9 cellular contexts compared by ENCODE assay signal in the genomic region with DNA sequence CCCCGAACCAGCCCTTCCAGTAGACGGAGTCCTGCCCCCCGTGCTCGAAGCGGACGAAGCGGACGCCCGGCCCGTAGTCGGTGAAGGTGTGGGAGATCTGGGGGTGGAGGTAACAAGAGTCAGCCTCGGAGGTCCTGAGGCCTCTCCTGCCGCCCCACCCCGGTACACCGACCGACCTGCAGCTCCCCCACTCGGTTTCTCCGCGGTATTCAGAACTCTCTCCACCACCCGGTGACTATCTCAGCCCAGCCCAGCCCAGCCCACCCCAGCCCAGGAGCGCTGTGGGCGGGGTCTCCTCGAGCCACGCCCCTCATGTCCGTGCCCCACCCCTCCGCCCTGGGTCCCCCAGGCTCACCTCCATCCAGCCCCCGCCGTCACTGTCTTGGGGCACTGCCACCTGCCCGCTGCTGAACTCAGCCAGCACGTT. TPM values are rescaled to one million over a fixed set of nuclear protein-coding genes. Genes with fewer than 3 reads are reported as not detected.
DNase-seq lines count a peak whose midpoint lies in the region; ATAC-seq, FAIRE-seq and TF ChIP-seq lines count a peak whose summit lies in the region.
"Had no signal": no experiment of that assay in that cellular context is flagged by ENCODE, and none has a peak within 500 bp of the region (broad histone marks: within the 10 kb centered on the region; RNA-seq: fewer than 3 reads in every experiment).

No MANE protein-coding gene starts in this region.

- H4K8ac ChIP-seq in H1 (ENCODE audit: extremely low read depth, insufficient read depth, low read length): no peak overlapping the region

- H3F3A ChIP-seq in DOHH2 (ENCODE audit: control insufficient read depth, insufficient read depth): peaks cover 7% of the 10 kb centered on the region
- peaks cover 39% of the 10 kb centered on the region for H3F3A ChIP-seq in neural progenitor cell (ENCODE audit: low read depth)

- TF ChIP-seq POLR2A in H1 (IDR thresholded peaks at IDR 0.05; ENCODE audit: control extremely low read depth in 1 of 2, low read depth in 2 of 2, low read length in 2 of 2): no peak
- TF ChIP-seq POLR2A in suprapubic skin (IDR thresholded peaks at IDR 0.05): no peak

- H3K27ac Mint-ChIP-seq in activated CD4-positive, alpha-beta T cell treated with anti-CD3 and anti-CD28 coated beads, Interleukin-2, amount 10 ng/mL, durations not matched to agents 7 days and 5 days: no peak overlapping the region
- no peak overlapping the region for H3K27ac Mint-ChIP-seq in neural progenitor cell

- H3K4me1 ChIP-seq in DOHH2 (ENCODE audit: control insufficient read depth, low read length): peaks cover 11% of the 10 kb centered on the region
- H3K4me1 ChIP-seq in H1 (replicated peaks in 1 of 4; ENCODE audit: control insufficient read depth in 3 of 4, insufficient read depth in 4 of 4, low read length in 3 of 4): peaks cover 6 to 32% (median 29%) of the 10 kb centered on the region in 4 experiments
- peaks cover 7% of the 10 kb centered on the region for H3K4me1 ChIP-seq in neural progenitor cell
- H3K4me1 ChIP-seq in suprapubic skin: peaks cover 18% of the 10 kb centered on the region

- H3K9me3 ChIP-seq in DOHH2 (ENCODE audit: control insufficient read depth, insufficient read depth, low read length) (no peaks in the 10 kb centered on the region), H1 (ENCODE audit: insufficient read depth in 2 of 2, low read depth in 1 of 2, low read length in 1 of 2) (no peaks in the 10 kb centered on the region), neural progenitor cell (ENCODE audit: low read depth) (no peaks in the 10 kb centered on the region), suprapubic skin (no peaks in the 10 kb centered on the region)

- peaks cover 2% of the 10 kb centered on the region; the same call in 1 of the 2 replicates for H3K23me2 ChIP-seq in H1 (ENCODE audit: low read depth, low read length)

- no peaks in the 10 kb centered on the region for H3K9me2 ChIP-seq in DOHH2 (replicated peaks; ENCODE audit: control insufficient read depth, low read length)

- no peak overlapping the region for H4K91ac ChIP-seq in H1 (replicated peaks; ENCODE audit: insufficient read length, low read length)

- no peak overlapping the region for H3K27ac ChIP-seq in DOHH2 (ENCODE audit: low read depth, low read length)
- no peak overlapping the region for H3K27ac ChIP-seq in H1 (ENCODE audit: low read depth, low read length)
- no peak overlapping the region for H3K27ac ChIP-seq in neural progenitor cell
- H3K27ac ChIP-seq in suprapubic skin: no peak overlapping the region

- DNase-seq in activated CD4-positive, alpha-beta T cell treated with anti-CD3 and anti-CD28 coated beads, Interleukin-2, amount 10 ng/mL, durations not matched to agents 7 days and 5 days: peak; percentile 30
- DNase-seq in H1 (ENCODE audit: low read depth in 1 of 2, low spot score in 2 of 2) (peak in 1 of 2 experiments; percentile 88), neural progenitor cell (ENCODE audit: low spot score) (peak; percentile 62), suprapubic skin (ENCODE audit: low spot score in 2 of 2) (no peak), MV-4-11 (lab: John Stamatoyannopoulos, UW) (no peak), Ammon's horn (ENCODE audit: low spot score) (no peak)

- H3K4me1 Mint-ChIP-seq in activated CD4-positive, alpha-beta T cell treated with anti-CD3 and anti-CD28 coated beads, Interleukin-2, amount 10 ng/mL, durations not matched to agents 7 days and 5 days: peaks cover 22% of the 10 kb centered on the region
- H3K4me1 Mint-ChIP-seq in neural progenitor cell: peaks cover 8% of the 10 kb centered on the region

- no peak overlapping the region for H3K14ac ChIP-seq in H1 (ENCODE audit: insufficient read length)

- peaks cover 14% of the 10 kb centered on the region for H3K27me3 Mint-ChIP-seq in activated CD4-positive, alpha-beta T cell treated with anti-CD3 and anti-CD28 coated beads, Interleukin-2, amount 10 ng/mL, durations not matched to agents 7 days and 5 days
- H3K27me3 Mint-ChIP-seq in neural progenitor cell (ENCODE audit: insufficient read depth, low read depth): peaks cover 52% of the 10 kb centered on the region

- H3K36me3 Mint-ChIP-seq in activated CD4-positive, alpha-beta T cell treated with anti-CD3 and anti-CD28 coated beads, Interleukin-2, amount 10 ng/mL, durations not matched to agents 7 days and 5 days (ENCODE audit: low read depth): no peaks in the 10 kb centered on the region
- no peaks in the 10 kb centered on the region for H3K36me3 Mint-ChIP-seq in neural progenitor cell

- no peak overlapping the region for H2BK20ac ChIP-seq in H1 (ENCODE audit: low read length)

- no peak overlapping the region for H2BK12ac ChIP-seq in H1 (ENCODE audit: low read depth, low read length)

- no peak overlapping the region for H3K4ac ChIP-seq in H1 (replicated peaks; ENCODE audit: insufficient read length, low read depth, low read length)

- no peak overlapping the region for H2BK15ac ChIP-seq in H1 (ENCODE audit: low read length)

- H3K36me3 ChIP-seq in DOHH2 (ENCODE audit: control insufficient read depth, low read length) (no peaks in the 10 kb centered on the region), H1 (ENCODE audit: control insufficient read depth in 2 of 4, insufficient read depth in 4 of 4, low read length in 3 of 4) (no peaks in the 10 kb centered on the region; a peak in 1 of 8 replicates), neural progenitor cell (no peaks in the 10 kb centered on the region), suprapubic skin (no peaks in the 10 kb centered on the region)

- 71% methylated on average over 12 of the region's 30 CpGs; no CpG with 5 or more reads in 1 of the 2 experiments for WGBS in H1 (ENCODE audit: extremely low coverage in 1 of 2, insufficient coverage in 1 of 2, insufficient read length in 1 of 2, insufficient replicate concordance in 2 of 2, low coverage in 1 of 2, low lambda C conversion rate in 2 of 2, missing lambda C conversion rate in 1 of 2), 2 experiments
- 40% methylated on average over 1 of the region's 30 CpGs for WGBS in suprapubic skin

- H4K20me1 ChIP-seq in DOHH2 (ENCODE audit: control insufficient read depth, insufficient read depth, low read depth, low read length): no peaks in the 10 kb centered on the region
- peaks cover 3 to 15% of the 10 kb centered on the region in 2 experiments for H4K20me1 ChIP-seq in H1 (replicated peaks in 1 of 2; ENCODE audit: control insufficient read depth in 1 of 2, insufficient read depth in 2 of 2, low read length in 2 of 2)
- H4K20me1 ChIP-seq in neural progenitor cell (ENCODE audit: low read depth): peaks cover 24% of the 10 kb centered on the region

- no peak for ATAC-seq in GM19452 (IDR thresholded peaks at IDR 0.05; ENCODE audit: unreplicated experiment)

- H3K9ac ChIP-seq in H1 (replicated peaks in 1 of 4; ENCODE audit: extremely low read depth in 1 of 4, low read depth in 3 of 4, low read length in 3 of 4): no peak overlapping the region
- H3K9ac ChIP-seq in neural progenitor cell: no peak overlapping the region

- peaks cover 3% of the 10 kb centered on the region for H3K79me1 ChIP-seq in H1 (ENCODE audit: low read depth, low read length)

- no peak overlapping the region for H3K56ac ChIP-seq in H1 (replicated peaks; ENCODE audit: insufficient read length, low read depth, low read length)

- H4K5ac ChIP-seq in H1 (ENCODE audit: insufficient read length, low read depth, low read length): no peak overlapping the region

- H3K4me3 ChIP-seq in DOHH2 (ENCODE audit: low read length): no peak overlapping the region
- no peak overlapping the region for H3K4me3 ChIP-seq in H1 (ENCODE audit: extremely low read depth in 1 of 4, insufficient read depth in 2 of 4, low read depth in 3 of 4, low read length in 4 of 4)
- peak overlapping the region; percentile 26 for H3K4me3 ChIP-seq in neural progenitor cell
- H3K4me3 ChIP-seq in suprapubic skin: no peak overlapping the region

- H3K27me3 ChIP-seq in DOHH2 (ENCODE audit: control insufficient read depth, low read length) (peaks cover 13% of the 10 kb centered on the region), H1 (replicated peaks in 1 of 4; ENCODE audit: control insufficient read depth in 3 of 4, extremely low read depth in 1 of 4, insufficient read depth in 3 of 4, low read length in 3 of 4) (peaks cover 0 to 4% (median 2%) of the 10 kb centered on the region in 4 experiments; a peak in 2 of 7 replicates), neural progenitor cell (peaks cover 63% of the 10 kb centered on the region), suprapubic skin (peaks cover 10% of the 10 kb centered on the region)

- CTCF ChIA-PET in activated CD4-positive, alpha-beta T cell treated with anti-CD3 and anti-CD28 coated beads, Interleukin-2, amount 10 ng/mL, durations not matched to agents 7 days and 5 days (lab: Charles Lee): interaction anchor here (1.6 to 4.7 kb wide), 4 partner anchors 13 to 611 kb away, joined by 5 to 55 read pairs (median 10); partner anchors contain the start of gene FBXO6
- CTCF ChIA-PET in H1 (lab: Charles Lee; ENCODE audit: partially characterized antibody): interaction anchor here (0.5 to 3.4 kb wide), 9 partner anchors 10 to 170 kb away, joined by 3 to 14 read pairs (median 3); partner anchors contain the start of genes DISP3 and FBXO6

- POLR2A ChIA-PET in activated CD4-positive, alpha-beta T cell treated with anti-CD3 and anti-CD28 coated beads, Interleukin-2, amount 10 ng/mL, durations not matched to agents 7 days and 5 days (lab: Charles Lee): no interaction called here
- POLR2A ChIA-PET in H1 (lab: Charles Lee; ENCODE audit: partially characterized antibody): interaction anchor here (0.9 to 3.1 kb wide), 4 partner anchors 20 to 261 kb away, joined by 3 to 14 read pairs (median 4); no protein-coding TSS in a partner anchor

- no peak for FAIRE-seq in H1 (lab: Jason Lieb, UNC)
- FAIRE-seq: islet of Langerhans had no signal

- TF ChIP-seq CTCF in DOHH2 (IDR thresholded peaks at IDR 0.05; ENCODE audit: low read depth, low read length, poor library complexity, severe bottlenecking) (no peak), H1 (IDR thresholded peaks at IDR 0.05; ENCODE audit: control extremely low read depth in 1 of 3, insufficient read depth in 1 of 3, low read depth in 1 of 3, low read length in 3 of 3) (no peak), neural progenitor cell (IDR thresholded peaks at IDR 0.05) (no peak), suprapubic skin (IDR thresholded peaks at IDR 0.05) (no peak)

- H2AFZ ChIP-seq in H1 (ENCODE audit: low read length) (no peak overlapping the region), neural progenitor cell (replicated peaks) (no peak overlapping the region)

- no peaks in the 10 kb centered on the region for H3K79me2 ChIP-seq in DOHH2 (ENCODE audit: control insufficient read depth, low read length)
- peaks cover 0 to 7% of the 10 kb centered on the region in 2 experiments; a peak in 1 of 4 replicates for H3K79me2 ChIP-seq in H1 (ENCODE audit: control insufficient read depth in 1 of 2, insufficient read depth in 2 of 2, low read length in 2 of 2)
- H3K79me2 ChIP-seq in neural progenitor cell (ENCODE audit: low read depth): no peaks in the 10 kb centered on the region

- no peak overlapping the region for H3K18ac ChIP-seq in H1 (ENCODE audit: extremely low read depth, low read length)

- H3K4me3 Mint-ChIP-seq in activated CD4-positive, alpha-beta T cell treated with anti-CD3 and anti-CD28 coated beads, Interleukin-2, amount 10 ng/mL, durations not matched to agents 7 days and 5 days: no peak overlapping the region
- no peak overlapping the region for H3K4me3 Mint-ChIP-seq in neural progenitor cell

- H2BK120ac ChIP-seq in H1 (replicated peaks; ENCODE audit: low read depth, low read length): no peak overlapping the region

- H3K4me2 ChIP-seq in DOHH2 (ENCODE audit: low read length) (peak overlapping the region; percentile 48; the same call in 1 of the 2 replicates), H1 (ENCODE audit: insufficient read depth in 1 of 2, low read depth in 2 of 2, low read length in 2 of 2) (peak overlapping the region; percentile 46 to 50; a peak in 3 of 4 replicates), neural progenitor cell (peak overlapping the region; percentile 69)

- H2AK5ac ChIP-seq in H1 (ENCODE audit: low read depth, low read length): no peak overlapping the region; the same call in 1 of the 2 replicates

- H3K23ac ChIP-seq in H1 (ENCODE audit: insufficient read length): no peak overlapping the region

- no peaks in the 10 kb centered on the region for H3K9me3 Mint-ChIP-seq in activated CD4-positive, alpha-beta T cell treated with anti-CD3 and anti-CD28 coated beads, Interleukin-2, amount 10 ng/mL, durations not matched to agents 7 days and 5 days
- H3K9me3 Mint-ChIP-seq in neural progenitor cell: peaks cover 2% of the 10 kb centered on the region

- TF ChIP-seq EP300 in H1 (IDR thresholded peaks at IDR 0.05; ENCODE audit: borderline replicate concordance in 1 of 2, low read depth in 2 of 2, low read length in 2 of 2) (no peak), suprapubic skin (IDR thresholded peaks at IDR 0.05) (no peak)

- no peak; a peak in 1 of 4 replicates for TF ChIP-seq RAD21 in H1 (IDR thresholded peaks at IDR 0.05 in 1 of 2, conservative IDR thresholded peaks at IDR 0.05 in 1 of 2; ENCODE audit: low read depth in 2 of 2, low read length in 2 of 2)

- no peak overlapping the region; the same call in 1 of the 2 replicates for H2BK5ac ChIP-seq in H1 (ENCODE audit: low read depth, low read length)

RNA-seq across cellular contexts. Expression of gene FBXO2, which starts 5.5 kb away (rescaled TPM):
- total RNA-seq in activated CD4-positive, alpha-beta T cell treated with anti-CD3 and anti-CD28 coated beads, Interleukin-2, amount 10 ng/mL, durations not matched to agents 7 days and 5 days: 1 to 10 TPM; 1.8 to 2.1 TPM
- total RNA-seq in H1 (2021; fragmentation: NEBNext Ultra II Directional; extraction: Animal tissue kit (Norgen Biotek cat#: 25700)): 51.3 and 55.5 TPM in 2 replicates
- 57.9 and 99.1 TPM in 2 replicates for polyA plus RNA-seq in H1 (2011; rRNA removed)
- polyA plus RNA-seq in H1 (2011; cell fraction: cytosol; rRNA removed): 107 TPM
- 78.1 TPM for polyA plus RNA-seq in H1 (2011; cell fraction: nucleus; rRNA removed)
- polyA plus RNA-seq in H1 (2012, experiment 1 of 2): 53.7 to 82.0 TPM (median 66.2 TPM) in 4 replicates
- polyA plus RNA-seq in H1 (2012, experiment 2 of 2): 45.2 TPM
- polyA plus RNA-seq in H1 (2013, experiment 1 of 2): 38.0 TPM
- polyA plus RNA-seq in H1 (2013, experiment 2 of 2): 39.6 TPM
- polyA minus RNA-seq in H1 (2011; rRNA and poly(A)+ RNA removed): 7.6 and 11.2 TPM in 2 replicates
- 19.2 TPM for polyA minus RNA-seq in H1 (2011; cell fraction: cytosol; rRNA and poly(A)+ RNA removed)
- 17.7 TPM for polyA minus RNA-seq in H1 (2011; cell fraction: nucleus; rRNA and poly(A)+ RNA removed)
- total RNA-seq in neural progenitor cell (ENCODE audit: low replicate concordance) (0.56 and 7.3 TPM in 2 replicates), suprapubic skin (10 to 100 TPM in 3 of 4 donors, 1 to 10 TPM in 1; 8.2 to 16.7 (median 13.5) TPM)

RNA-seq across cellular contexts. Expression of gene FBXO44, which starts 5.9 kb away (rescaled TPM):
- total RNA-seq in activated CD4-positive, alpha-beta T cell treated with anti-CD3 and anti-CD28 coated beads, Interleukin-2, amount 10 ng/mL, durations not matched to agents 7 days and 5 days: 10 to 100 TPM; 32.6 to 37.8 TPM
- total RNA-seq in H1 (2021; fragmentation: NEBNext Ultra II Directional; extraction: Animal tissue kit (Norgen Biotek cat#: 25700)): 27.2 and 29.2 TPM in 2 replicates
- polyA plus RNA-seq in H1 (2011; rRNA removed): 27.0 and 43.0 TPM in 2 replicates
- polyA plus RNA-seq in H1 (2011; cell fraction: cytosol; rRNA removed): 42.8 TPM
- 137 TPM for polyA plus RNA-seq in H1 (2011; cell fraction: nucleus; rRNA removed)
- polyA plus RNA-seq in H1 (2012, experiment 1 of 2): 21.1 to 33.1 TPM (median 30.9 TPM) in 4 replicates
- 19.3 TPM for polyA plus RNA-seq in H1 (2012, experiment 2 of 2)
- polyA plus RNA-seq in H1 (2013, experiment 1 of 2): 23.1 TPM
- polyA plus RNA-seq in H1 (2013, experiment 2 of 2): 21.5 TPM
- polyA minus RNA-seq in H1 (2011; rRNA and poly(A)+ RNA removed): 12.6 and 15.0 TPM in 2 replicates
- 17.6 TPM for polyA minus RNA-seq in H1 (2011; cell fraction: cytosol; rRNA and poly(A)+ RNA removed)
- 37.9 TPM for polyA minus RNA-seq in H1 (2011; cell fraction: nucleus; rRNA and poly(A)+ RNA removed)
- total RNA-seq in neural progenitor cell (ENCODE audit: low replicate concordance) (5.3 and 18.2 TPM in 2 replicates), suprapubic skin (10 to 100 TPM; 17.2 to 56.3 (median 28.1) TPM)

RNA-seq across cellular contexts. Expression of gene FBXO6, which starts 15.3 kb away (rescaled TPM):
- total RNA-seq in activated CD4-positive, alpha-beta T cell treated with anti-CD3 and anti-CD28 coated beads, Interleukin-2, amount 10 ng/mL, durations not matched to agents 7 days and 5 days: 10 to 100 TPM; 28.1 to 29.6 TPM
- 0.29 and 0.54 TPM in 2 replicates for total RNA-seq in H1 (2021; fragmentation: NEBNext Ultra II Directional; extraction: Animal tissue kit (Norgen Biotek cat#: 25700))
- polyA plus RNA-seq in H1 (2011; rRNA removed): 0.86 and 1.2 TPM in 2 replicates
- 0.76 TPM for polyA plus RNA-seq in H1 (2011; cell fraction: cytosol; rRNA removed)
- polyA plus RNA-seq in H1 (2011; cell fraction: nucleus; rRNA removed): 0.53 TPM
- polyA plus RNA-seq in H1 (2012, experiment 1 of 2): 0.69 to 1.1 TPM (median 1.0 TPM) in 4 replicates
- polyA plus RNA-seq in H1 (2012, experiment 2 of 2): 0.62 TPM
- polyA plus RNA-seq in H1 (2013, experiment 1 of 2): 0.47 TPM
- 0.39 TPM for polyA plus RNA-seq in H1 (2013, experiment 2 of 2)
- polyA minus RNA-seq in H1 (2011; rRNA and poly(A)+ RNA removed): 0.19 and 0.32 TPM in 2 replicates
- polyA minus RNA-seq in H1 (2011; cell fraction: cytosol; rRNA and poly(A)+ RNA removed): not detected
- not detected for polyA minus RNA-seq in H1 (2011; cell fraction: nucleus; rRNA and poly(A)+ RNA removed)
- total RNA-seq in neural progenitor cell (ENCODE audit: low replicate concordance): 1.2 and 1.7 TPM in 2 replicates
- 10 to 100 TPM; 13.7 to 21.5 (median 15.9) TPM for total RNA-seq in suprapubic skin

RNA-seq across cellular contexts. Expression of gene MAD2L2, which starts 32.2 kb away (rescaled TPM):
- 10 to 100 TPM; 68.7 to 73.3 TPM for total RNA-seq in activated CD4-positive, alpha-beta T cell treated with anti-CD3 and anti-CD28 coated beads, Interleukin-2, amount 10 ng/mL, durations not matched to agents 7 days and 5 days
- total RNA-seq in H1 (2021; fragmentation: NEBNext Ultra II Directional; extraction: Animal tissue kit (Norgen Biotek cat#: 25700)): 310 and 314 TPM in 2 replicates
- polyA plus RNA-seq in H1 (2011; rRNA removed): 469 and 710 TPM in 2 replicates
- polyA plus RNA-seq in H1 (2011; cell fraction: cytosol; rRNA removed): 618 TPM
- polyA plus RNA-seq in H1 (2011; cell fraction: nucleus; rRNA removed): 791 TPM
- polyA plus RNA-seq in H1 (2012, experiment 1 of 2): 284 to 411 TPM (median 375 TPM) in 4 replicates
- 511 TPM for polyA plus RNA-seq in H1 (2012, experiment 2 of 2)
- 239 TPM for polyA plus RNA-seq in H1 (2013, experiment 1 of 2)
- polyA plus RNA-seq in H1 (2013, experiment 2 of 2): 240 TPM
- 212 and 312 TPM in 2 replicates for polyA minus RNA-seq in H1 (2011; rRNA and poly(A)+ RNA removed)
- polyA minus RNA-seq in H1 (2011; cell fraction: cytosol; rRNA and poly(A)+ RNA removed): 182 TPM
- 206 TPM for polyA minus RNA-seq in H1 (2011; cell fraction: nucleus; rRNA and poly(A)+ RNA removed)
- total RNA-seq in neural progenitor cell (ENCODE audit: low replicate concordance) (108 and 164 TPM in 2 replicates), suprapubic skin (10 to 100 TPM; 25.4 to 35.0 (median 32.7) TPM)

RNA-seq across cellular contexts. Expression of gene DRAXIN, which starts 42.8 kb away (rescaled TPM):
- under 1 TPM; 0.54 to 0.62 TPM for total RNA-seq in activated CD4-positive, alpha-beta T cell treated with anti-CD3 and anti-CD28 coated beads, Interleukin-2, amount 10 ng/mL, durations not matched to agents 7 days and 5 days
- 17.6 and 18.9 TPM in 2 replicates for total RNA-seq in H1 (2021; fragmentation: NEBNext Ultra II Directional; extraction: Animal tissue kit (Norgen Biotek cat#: 25700))
- polyA plus RNA-seq in H1 (2011; rRNA removed): 4.6 and 4.8 TPM in 2 replicates
- polyA plus RNA-seq in H1 (2011; cell fraction: cytosol; rRNA removed): 5.0 TPM
- 5.7 TPM for polyA plus RNA-seq in H1 (2011; cell fraction: nucleus; rRNA removed)
- polyA plus RNA-seq in H1 (2012, experiment 1 of 2): 9.5 to 11.2 TPM (median 10.4 TPM) in 4 replicates
- 10.6 TPM for polyA plus RNA-seq in H1 (2012, experiment 2 of 2)
- polyA plus RNA-seq in H1 (2013, experiment 1 of 2): 16.0 TPM
- polyA plus RNA-seq in H1 (2013, experiment 2 of 2): 18.1 TPM
- 8.4 and 9.0 TPM in 2 replicates for polyA minus RNA-seq in H1 (2011; rRNA and poly(A)+ RNA removed)
- 6.7 TPM for polyA minus RNA-seq in H1 (2011; cell fraction: cytosol; rRNA and poly(A)+ RNA removed)
- 4.6 TPM for polyA minus RNA-seq in H1 (2011; cell fraction: nucleus; rRNA and poly(A)+ RNA removed)
- total RNA-seq in neural progenitor cell (ENCODE audit: low replicate concordance) (27.1 and 31.3 TPM in 2 replicates), suprapubic skin (under 1 TPM in 3 of 4 donors, not detected in 1; 0.08 to 0.10 (median 0.08) TPM)

Comparison
In these comparisons a context has a peak if more than half of its experiments do, and no peak if none do; other contexts are left out.
1. DNase-seq: peak in activated CD4-positive, alpha-beta T cell treated with anti-CD3 and anti-CD28 coated beads, Interleukin-2, amount 10 ng/mL, durations not matched to agents 7 days and 5 days (single experiment) and neural progenitor cell (single experiment); none in suprapubic skin (0 of 2), MV-4-11 (single experiment) and Ammon's horn (single experiment).
2. Peak in every context shown above with its lines, with median percentiles within 50 percentile points of each other: H3K4me2 ChIP-seq.